ENCODE assay signal across 23 cellular contexts in genomic region chr4:173138636-173139035, GRCh38.
"Had no signal": no experiment of that assay in that cellular context is flagged by ENCODE, and none has a peak within 500 bp of the region (broad histone marks: within the 10 kb centered on the region; RNA-seq: fewer than 3 reads in every experiment).

No MANE protein-coding gene starts in this region.

- H2AFZ ChIP-seq: parathyroid adenoma had no signal

- H3K36me3 Mint-ChIP-seq: activated naive CD8-positive, alpha-beta T cell; memory B cell; stimulated activated naive B cell treated with anti-CD40 and anti-IgM and Interleukin-4, amounts not matched to agents 10 μg/mL and 1 μg/mL and 100 μg/mL, for 72 hours; type B pancreatic cell had no signal

- H3K9me3 Mint-ChIP-seq: activated T-cell treated with anti-CD3 and anti-CD28 coated beads, Interleukin-2, amount 50 U/mL, for 24 hours; activated T-helper 17 cell treated with anti-CD3 and anti-CD28 coated beads, Interleukin-2, amount 50 U/mL, for 72 hours; effector memory CD8-positive, alpha-beta T cell; memory B cell; nephron progenitor cell; stimulated activated naive B cell treated with anti-CD40 and anti-IgM and Interleukin-4, amounts not matched to agents 10 μg/mL and 1 μg/mL and 100 μg/mL, for 72 hours; type B pancreatic cell had no signal

- H3K9me3 ChIP-seq: adrenal gland, ascending aorta, gastrocnemius medialis, heart left ventricle, sigmoid colon, vagina had no signal

- H3K4me3 ChIP-seq: adrenal gland, ascending aorta, gastrocnemius medialis, heart left ventricle, sigmoid colon, vagina had no signal

- H3K4me1 ChIP-seq: adrenal gland, ascending aorta, gastrocnemius medialis, heart left ventricle, parathyroid adenoma, sigmoid colon, vagina had no signal

- DNase-seq: activated CD4-positive, alpha-beta T cell treated with anti-CD3 and anti-CD28 coated beads for 1 hour; activated CD4-positive, alpha-beta T cell treated with anti-CD3 and anti-CD28 coated beads, Interleukin-2, amount 50 U/mL, for 1 hour; activated T-cell treated with anti-CD3 and anti-CD28 coated beads, Interleukin-2, amount 50 U/mL, for 24 hours; adrenal gland; central memory CD4-positive, alpha-beta T cell; dorsolateral prefrontal cortex; effector memory CD8-positive, alpha-beta T cell; gastrocnemius medialis; heart left ventricle; nephron progenitor cell; nucleus accumbens; sigmoid colon; stimulated activated CD4-positive, alpha-beta T cell treated with anti-CD3 and anti-CD28 coated beads, Interleukin-2, amount 100 ng/mL, for 48 hours; stimulated activated CD8-positive, alpha-beta memory T cell treated with anti-CD3 and anti-CD28 coated beads, Interleukin-4, amount 100 ng/mL, for 48 hours; stimulated activated naive B cell treated with anti-CD40 and anti-IgM and Interleukin-4, amounts not matched to agents 10 μg/mL and 1 μg/mL and 100 μg/mL, for 72 hours; WERI-Rb-1 had no signal

- H3K27me3 Mint-ChIP-seq: activated T-cell treated with anti-CD3 and anti-CD28 coated beads, Interleukin-2, amount 50 U/mL, for 24 hours; activated T-helper 17 cell treated with anti-CD3 and anti-CD28 coated beads, Interleukin-2, amount 50 U/mL, for 72 hours; memory B cell; stimulated activated naive B cell treated with anti-CD40 and anti-IgM and Interleukin-4, amounts not matched to agents 10 μg/mL and 1 μg/mL and 100 μg/mL, for 72 hours; type B pancreatic cell had no signal

- H3K4me3 Mint-ChIP-seq: activated naive CD8-positive, alpha-beta T cell; activated T-cell treated with anti-CD3 and anti-CD28 coated beads, Interleukin-2, amount 50 U/mL, for 24 hours; activated T-helper 17 cell treated with anti-CD3 and anti-CD28 coated beads, Interleukin-2, amount 50 U/mL, for 72 hours; effector memory CD8-positive, alpha-beta T cell; memory B cell; nephron progenitor cell; stimulated activated naive B cell treated with anti-CD40 and anti-IgM and Interleukin-4, amounts not matched to agents 10 μg/mL and 1 μg/mL and 100 μg/mL, for 72 hours; type B pancreatic cell had no signal

- H3K27ac Mint-ChIP-seq: activated naive CD8-positive, alpha-beta T cell; activated T-cell treated with anti-CD3 and anti-CD28 coated beads, Interleukin-2, amount 50 U/mL, for 24 hours; activated T-helper 17 cell treated with anti-CD3 and anti-CD28 coated beads, Interleukin-2, amount 50 U/mL, for 72 hours; effector memory CD8-positive, alpha-beta T cell; memory B cell; nephron progenitor cell; stimulated activated naive B cell treated with anti-CD40 and anti-IgM and Interleukin-4, amounts not matched to agents 10 μg/mL and 1 μg/mL and 100 μg/mL, for 72 hours; type B pancreatic cell had no signal

- H3K36me3 ChIP-seq: adrenal gland, ascending aorta, gastrocnemius medialis, heart left ventricle, sigmoid colon, vagina, WERI-Rb-1 had no signal

- H3K27ac ChIP-seq: adrenal gland, ascending aorta, gastrocnemius medialis, heart left ventricle, parathyroid adenoma, sigmoid colon, vagina, WERI-Rb-1 had no signal

- H3K4me1 Mint-ChIP-seq: activated T-helper 17 cell treated with anti-CD3 and anti-CD28 coated beads, Interleukin-2, amount 50 U/mL, for 72 hours; memory B cell; nephron progenitor cell; stimulated activated naive B cell treated with anti-CD40 and anti-IgM and Interleukin-4, amounts not matched to agents 10 μg/mL and 1 μg/mL and 100 μg/mL, for 72 hours had no signal

- H3K79me2 ChIP-seq: parathyroid adenoma had no signal
